10 cellular contexts compared by ENCODE assay signal in genomic region chr2:97935719-97936161, GRCh38.
A peak's percentile ranks its signal among the peaks of the same experiment; 100 is the strongest.
DNase-seq lines count a peak whose midpoint lies in the region; ATAC-seq and TF ChIP-seq lines count a peak whose summit lies in the region.
"Had no signal": no experiment of that assay in that cellular context is flagged by ENCODE, and none has a peak within 500 bp of the region (broad histone marks: within the 10 kb centered on the region; RNA-seq: fewer than 3 reads in every experiment).

No MANE protein-coding gene starts in this region.

- intact Hi-C loops in mucosa of descending colon (cut with DNase I, micrococcal nuclease) = no loop called here
- intact Hi-C loops in naive thymus-derived CD4-positive, alpha-beta T cell (cut with micrococcal nuclease) = no loop called here
- intact Hi-C loops in activated CD4-positive, alpha-beta memory T cell treated with anti-CD3 and anti-CD28 coated beads for 36 hours (cut with micrococcal nuclease) = no loop called here

- CTCF ChIA-PET in naive thymus-derived CD4-positive, alpha-beta T cell (lab: Charles Lee) = no interaction called here
- CTCF ChIA-PET in activated CD4-positive, alpha-beta memory T cell treated with anti-CD3 and anti-CD28 coated beads for 36 hours (lab: Charles Lee) = no interaction called here

- ATAC-seq in HG02798 (IDR thresholded peaks at IDR 0.05; ENCODE audit: poor library complexity, unreplicated experiment) (peak; percentile 9), mucosa of descending colon (peak; percentile 67), HG02970 (IDR thresholded peaks at IDR 0.05; ENCODE audit: low FRiP score, unreplicated experiment) (no peak)
- ATAC-seq in naive thymus-derived CD4-positive, alpha-beta T cell = no peak

- peaks cover 32% of the 10 kb centered on the region for H3K4me1 ChIP-seq in mucosa of descending colon (ENCODE audit: low read depth)
- H3K4me1 ChIP-seq in naive thymus-derived CD4-positive, alpha-beta T cell (ENCODE audit: control insufficient read depth in 2 of 2, insufficient read depth in 2 of 2, low read length in 2 of 2) = peaks cover 0 to 12% of the 10 kb centered on the region in 2 donors

- H3K36me3 Mint-ChIP-seq in T-helper 2 cell treated with Interferon-gamma antibody and Interleukin-4, amounts not matched to agents 5 μg/mL and 100 μg/mL, for 36 hours (ENCODE audit: low read depth) = peaks cover 6% of the 10 kb centered on the region
- H3K36me3 Mint-ChIP-seq in naive thymus-derived CD4-positive, alpha-beta T cell = peaks cover 5 to 17% (median 5%) of the 10 kb centered on the region in 5 donors
- H3K36me3 Mint-ChIP-seq in activated CD4-positive, alpha-beta memory T cell treated with anti-CD3 and anti-CD28 coated beads for 36 hours = peaks cover 8% of the 10 kb centered on the region

- H3K9me3 Mint-ChIP-seq in T-helper 2 cell treated with Interferon-gamma antibody and Interleukin-4, amounts not matched to agents 5 μg/mL and 100 μg/mL, for 36 hours = peaks cover 4% of the 10 kb centered on the region
- H3K9me3 Mint-ChIP-seq in naive thymus-derived CD4-positive, alpha-beta T cell = peaks cover 0 to 13% (median 5%) of the 10 kb centered on the region in 11 donors
- H3K9me3 Mint-ChIP-seq in activated CD4-positive, alpha-beta memory T cell treated with anti-CD3 and anti-CD28 coated beads for 36 hours = peaks cover 9% of the 10 kb centered on the region

- H3K4me3 Mint-ChIP-seq in T-helper 2 cell treated with Interferon-gamma antibody and Interleukin-4, amounts not matched to agents 5 μg/mL and 100 μg/mL, for 36 hours = no peak overlapping the region
- peak overlapping the region in 4 of 10 donors; percentile 12 to 48 (median 42) for H3K4me3 Mint-ChIP-seq in naive thymus-derived CD4-positive, alpha-beta T cell
- no peak overlapping the region for H3K4me3 Mint-ChIP-seq in activated CD4-positive, alpha-beta memory T cell treated with anti-CD3 and anti-CD28 coated beads for 36 hours
- H3K4me3 Mint-ChIP-seq: stimulated activated naive CD8-positive, alpha-beta T cell treated with anti-CD3 and anti-CD28 coated beads, Interleukin-15, Interleukin-2, amounts not matched to agents 100 ng/mL and 50 ng/mL, for 24 hours had no signal

- no peaks in the 10 kb centered on the region for H3K9me3 ChIP-seq in mucosa of descending colon
- no peaks in the 10 kb centered on the region for H3K9me3 ChIP-seq in naive thymus-derived CD4-positive, alpha-beta T cell (ENCODE audit: control insufficient read depth in 2 of 3, low read length in 3 of 3)

- H3K4me1 Mint-ChIP-seq in T-helper 2 cell treated with Interferon-gamma antibody and Interleukin-4, amounts not matched to agents 5 μg/mL and 100 μg/mL, for 36 hours (ENCODE audit: low read depth) = peaks cover 39% of the 10 kb centered on the region
- H3K4me1 Mint-ChIP-seq in naive thymus-derived CD4-positive, alpha-beta T cell = peaks cover 35 to 87% (median 85%) of the 10 kb centered on the region in 7 donors
- H3K4me1 Mint-ChIP-seq in activated CD4-positive, alpha-beta memory T cell treated with anti-CD3 and anti-CD28 coated beads for 36 hours (ENCODE audit: low read depth) = peaks cover 64% of the 10 kb centered on the region

- TF ChIP-seq CTCF in mucosa of descending colon (IDR thresholded peaks at IDR 0.05) = no peak

- H3K27me3 ChIP-seq in naive thymus-derived CD4-positive, alpha-beta T cell (ENCODE audit: control insufficient read depth in 2 of 2, insufficient read depth in 2 of 2, low read length in 2 of 2) = no peaks in the 10 kb centered on the region

- no peaks in the 10 kb centered on the region for H3K27me3 Mint-ChIP-seq in T-helper 2 cell treated with Interferon-gamma antibody and Interleukin-4, amounts not matched to agents 5 μg/mL and 100 μg/mL, for 36 hours (ENCODE audit: low read depth)
- H3K27me3 Mint-ChIP-seq in naive thymus-derived CD4-positive, alpha-beta T cell = no peaks in the 10 kb centered on the region
- no peaks in the 10 kb centered on the region for H3K27me3 Mint-ChIP-seq in activated CD4-positive, alpha-beta memory T cell treated with anti-CD3 and anti-CD28 coated beads for 36 hours
- H3K27me3 Mint-ChIP-seq: stimulated activated naive CD8-positive, alpha-beta T cell treated with anti-CD3 and anti-CD28 coated beads, Interleukin-15, Interleukin-2, amounts not matched to agents 100 ng/mL and 50 ng/mL, for 24 hours had no signal

- DNase-seq in EL (peak; percentile 44), mucosa of descending colon (no peak), KG1 (lab: John Stamatoyannopoulos, UW) (no peak)
- DNase-seq in T-helper 2 cell treated with Interferon-gamma antibody and Interleukin-4, amounts not matched to agents 5 μg/mL and 100 μg/mL, for 36 hours (ENCODE audit: low spot score) = peak; percentile 37
- no peak for DNase-seq in naive thymus-derived CD4-positive, alpha-beta T cell
- DNase-seq in activated CD4-positive, alpha-beta memory T cell treated with anti-CD3 and anti-CD28 coated beads for 36 hours = no peak

- POLR2A ChIA-PET in naive thymus-derived CD4-positive, alpha-beta T cell (lab: Charles Lee) = no interaction called here
- POLR2A ChIA-PET in activated CD4-positive, alpha-beta memory T cell treated with anti-CD3 and anti-CD28 coated beads for 36 hours (lab: Charles Lee) = no interaction called here

- no peak overlapping the region for H3K4me3 ChIP-seq in mucosa of descending colon
- no peak overlapping the region for H3K4me3 ChIP-seq in naive thymus-derived CD4-positive, alpha-beta T cell (ENCODE audit: low read length)

- no peaks in the 10 kb centered on the region for H3K36me3 ChIP-seq in mucosa of descending colon (ENCODE audit: low read depth)
- no peaks in the 10 kb centered on the region for H3K36me3 ChIP-seq in naive thymus-derived CD4-positive, alpha-beta T cell (ENCODE audit: control insufficient read depth in 2 of 3, insufficient read depth in 3 of 3, low read length in 3 of 3)

- no peak overlapping the region for H3K27ac Mint-ChIP-seq in T-helper 2 cell treated with Interferon-gamma antibody and Interleukin-4, amounts not matched to agents 5 μg/mL and 100 μg/mL, for 36 hours
- peak overlapping the region in 2 of 9 donors; percentile 18 to 45 for H3K27ac Mint-ChIP-seq in naive thymus-derived CD4-positive, alpha-beta T cell
- H3K27ac Mint-ChIP-seq in activated CD4-positive, alpha-beta memory T cell treated with anti-CD3 and anti-CD28 coated beads for 36 hours = no peak overlapping the region

- no peak overlapping the region for H3K27ac ChIP-seq in naive thymus-derived CD4-positive, alpha-beta T cell (ENCODE audit: low read depth, low read length)
- H3K27ac ChIP-seq: epithelial cell of prostate had no signal

Comparison
In these comparisons a context has a peak if more than half of its experiments do, and no peak if none do; other contexts are left out.
1. DNase-seq: peak in EL (single experiment) and T-helper 2 cell treated with Interferon-gamma antibody and Interleukin-4, amounts not matched to agents 5 μg/mL and 100 μg/mL, for 36 hours (single experiment); none in mucosa of descending colon (0 of 3), naive thymus-derived CD4-positive, alpha-beta T cell (0 of 9), KG1 (single experiment) and activated CD4-positive, alpha-beta memory T cell treated with anti-CD3 and anti-CD28 coated beads for 36 hours (single experiment).
2. ATAC-seq: peak in HG02798 (single experiment) and mucosa of descending colon (single experiment); none in naive thymus-derived CD4-positive, alpha-beta T cell (single experiment) and HG02970 (single experiment).